ENCODE assay signal across 19 cellular contexts in the genomic region with DNA sequence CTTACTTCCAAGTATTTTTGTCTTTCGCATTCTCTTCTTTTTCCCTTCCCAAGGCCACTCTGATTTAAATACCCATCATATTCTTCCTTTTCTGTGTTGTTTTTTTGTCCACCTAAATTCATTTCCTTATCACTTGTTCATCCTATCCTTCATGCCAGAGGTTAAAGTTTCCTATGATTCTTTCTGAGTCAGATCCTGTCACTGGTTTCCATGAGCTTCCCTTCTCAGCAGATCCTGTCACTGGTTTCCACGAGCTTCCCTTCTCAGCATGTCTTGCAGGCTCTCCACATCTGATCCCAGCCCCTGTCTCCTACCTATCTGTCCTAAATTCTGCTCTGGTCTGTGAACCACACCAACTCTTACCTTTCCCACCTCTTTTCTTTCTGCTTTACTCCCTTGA.
DNase-seq lines count a peak whose midpoint lies in the region; TF ChIP-seq lines count a peak whose summit lies in the region.
"Had no signal": no experiment of that assay in that cellular context is flagged by ENCODE, and none has a peak within 500 bp of the region (broad histone marks: within the 10 kb centered on the region; RNA-seq: fewer than 3 reads in every experiment).

No MANE protein-coding gene starts in this region.

- peak overlapping the region in 3 of 8 donors; percentile 9 to 41 (median 14) for H3K27ac ChIP-seq in spleen
- H3K27ac ChIP-seq: dorsolateral prefrontal cortex had no signal

- intact Hi-C loops in spleen (cut with DNase I; ENCODE audit: low total_unique reads): no loop called here

- H3K9me3 ChIP-seq in skeletal muscle satellite cell (replicated peaks; ENCODE audit: low read length) (no peaks in the 10 kb centered on the region), spleen (no peaks in the 10 kb centered on the region)

- peaks cover 27% of the 10 kb centered on the region for H3K36me3 ChIP-seq in skeletal muscle satellite cell (ENCODE audit: insufficient read depth, low read length)
- peaks cover 0 to 72% (median 16%) of the 10 kb centered on the region in 6 donors for H3K36me3 ChIP-seq in spleen

- WGBS in spleen, 5 donors: 75 to 86% (median 81%) methylated on average over 2 of the region's 2 CpGs

- peak overlapping the region; percentile 20 for H3K9ac ChIP-seq in skeletal muscle satellite cell (ENCODE audit: low read depth, low read length)

- peak overlapping the region; percentile 28 for H3K4me2 ChIP-seq in skeletal muscle satellite cell (ENCODE audit: low read length)

- H3K4me1 ChIP-seq in skeletal muscle satellite cell (ENCODE audit: control insufficient read depth, insufficient read depth, low read length): peaks cover 38% of the 10 kb centered on the region
- peaks cover 0 to 2% (median 0%) of the 10 kb centered on the region in 6 donors for H3K4me1 ChIP-seq in spleen

- DNase-seq in HS-5 (ENCODE audit: low read depth) (peak; percentile 38), amniotic epithelial cell (ENCODE audit: low read depth) (peak; percentile 93), fibroblast of the aortic adventitia (ENCODE audit: low read depth) (peak; percentile 44), NCI-H2227 treated with DMSO at 0.1 percent for 48 hours (lab: John Stamatoyannopoulos, UW) (no peak), SK-N-DZ (ENCODE audit: low spot score) (no peak), spleen (no peak)
- DNase-seq: activated CD4-positive, alpha-beta T cell treated with anti-CD3 and anti-CD28 coated beads for 36 hours; activated T-cell treated with anti-CD3 and anti-CD28 coated beads, Interleukin-2, amount 50 U/mL, for 72 hours; amygdala; CD8-positive, alpha-beta memory T cell; dorsolateral prefrontal cortex; GDM1; head of caudate nucleus; NCI-H1048; right cardiac atrium; stimulated activated CD4-positive, alpha-beta T cell treated with anti-CD3 and anti-CD28 coated beads, Interleukin-4, amount 100 ng/mL, for 4 hours; stimulated activated naive CD4-positive, alpha-beta T cell; T-helper 1 cell had no signal

- TF ChIP-seq CTCF in fibroblast of the aortic adventitia (IDR thresholded peaks at IDR 0.05; ENCODE audit: insufficient read depth, low read length) (no peak), spleen (IDR thresholded peaks at IDR 0.05 in 8 of 11, conservative IDR thresholded peaks at IDR 0.05 in 3 of 11) (no peak)

- H3K4me3 ChIP-seq in fibroblast of the aortic adventitia (ENCODE audit: low read depth, low read length) (no peak overlapping the region), skeletal muscle satellite cell (ENCODE audit: low read length) (no peak overlapping the region), spleen (no peak overlapping the region)
- H3K4me3 ChIP-seq: dorsolateral prefrontal cortex had no signal

- TF ChIP-seq POLR2A in spleen (IDR thresholded peaks at IDR 0.05): no peak

- H3K27me3 ChIP-seq in skeletal muscle satellite cell (ENCODE audit: control insufficient read depth, insufficient read depth, low read length): no peaks in the 10 kb centered on the region
- no peaks in the 10 kb centered on the region for H3K27me3 ChIP-seq in spleen (replicated peaks in 1 of 7)
- H3K27me3 ChIP-seq: dorsolateral prefrontal cortex had no signal

Comparison
In these comparisons a context has a peak if more than half of its experiments do, and no peak if none do; other contexts are left out.
1. DNase-seq: peak in HS-5 (single experiment), amniotic epithelial cell (single experiment) and fibroblast of the aortic adventitia (single experiment); none in NCI-H2227 treated with DMSO at 0.1 percent for 48 hours (single experiment), SK-N-DZ (single experiment) and spleen (single experiment).